ENCODE assay signal across 14 cellular contexts in the genomic region with DNA sequence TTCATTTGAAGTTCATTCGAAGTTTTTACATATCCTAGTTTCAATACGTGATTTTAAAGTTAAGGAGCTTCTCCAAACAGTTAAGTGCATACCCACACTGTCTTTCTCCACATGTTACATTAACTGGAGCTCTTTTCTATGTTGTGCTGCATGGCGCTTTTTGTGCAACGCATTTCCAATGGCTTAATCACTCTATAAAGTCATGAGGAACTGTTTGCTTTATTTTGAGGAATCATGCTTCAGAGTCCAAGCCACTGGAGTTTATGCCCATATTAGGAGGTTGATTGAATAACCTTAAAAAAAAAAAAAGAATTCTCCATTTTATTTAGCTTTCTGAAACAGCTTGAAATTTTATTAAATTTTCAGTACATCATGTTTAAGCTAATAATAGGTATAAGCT.
A peak's percentile ranks its signal among the peaks of the same experiment; 100 is the strongest.
DNase-seq lines count a peak whose midpoint lies in the region; ATAC-seq, FAIRE-seq and TF ChIP-seq lines count a peak whose summit lies in the region.
"Had no signal": no experiment of that assay in that cellular context is flagged by ENCODE, and none has a peak within 500 bp of the region (broad histone marks: within the 10 kb centered on the region; RNA-seq: fewer than 3 reads in every experiment).

No MANE protein-coding gene starts in this region.

- no peak overlapping the region for H3K9ac ChIP-seq in colonic mucosa (ENCODE audit: low read depth in 2 of 2, low read length in 2 of 2)

- CTCF ChIA-PET in A549 (lab: Yijun Ruan, JAX), result interaction anchor here (1.6 kb wide), 1 partner anchor 18 kb away, joined by 4 read pairs; no protein-coding TSS in a partner anchor

- peak overlapping the region; percentile 67 for H3K4me2 ChIP-seq in A549

- H3K27me3 ChIP-seq in colonic mucosa, result no peaks in the 10 kb centered on the region

- WGBS in A549 (ENCODE audit: missing lambda C conversion rate), result 2% methylated on average over 4 of the region's 4 CpGs

- no peak for TF ChIP-seq POLR2A in A549 (IDR thresholded peaks at IDR 0.05; ENCODE audit: low read length)

- H3K4me1 ChIP-seq in A549, result peaks cover 27% of the 10 kb centered on the region
- H3K4me1 ChIP-seq in colonic mucosa, result no peaks in the 10 kb centered on the region

- ATAC-seq in A549 (peak; percentile 98 to 99), HG03045 (IDR thresholded peaks at IDR 0.05; ENCODE audit: unreplicated experiment) (no peak), HG02759 (IDR thresholded peaks at IDR 0.05; ENCODE audit: unreplicated experiment) (no peak)
- ATAC-seq: activated CD4-positive, CD25-positive, alpha-beta regulatory T cell treated with anti-CD3 and anti-CD28 coated beads, Interleukin-2, amount 50 U/mL, for 24 hours; activated T-cell treated with anti-CD3 and anti-CD28 coated beads, Interleukin-2, amount 50 U/mL, for 72 hours; stimulated activated naive CD8-positive, alpha-beta T cell treated with anti-CD3 and anti-CD28 coated beads, Interleukin-15, Interleukin-2, amounts not matched to agents 100 U/mL and 50 U/mL, for 24 hours had no signal

- FAIRE-seq in A549 (lab: Jason Lieb, UNC), result no peak

- POLR2A ChIA-PET in A549 (lab: Yijun Ruan, JAX), result interaction anchor here (0.6 to 1.2 kb wide), 6 partner anchors 16 to 183 kb away, joined by 3 to 5 read pairs (median 3); partner anchors contain the start of gene MBNL1

- no peaks in the 10 kb centered on the region for H3K36me3 ChIP-seq in colonic mucosa

- H3K4me3 ChIP-seq in A549 (no peak overlapping the region), colonic mucosa (no peak overlapping the region)

- DNase-seq in A549 (ENCODE audit: low read depth in 1 of 2, low spot score in 1 of 2), result peak; percentile 21 to 88
- peak; percentile 78 for DNase-seq in HS-27A (ENCODE audit: low read depth)
- peak; percentile 84 for DNase-seq in astrocyte of the hippocampus (ENCODE audit: low read depth, low spot score)
- peak; percentile 53 for DNase-seq in kidney tubule cell (ENCODE audit: low spot score)
- no peak for DNase-seq in colonic mucosa
- DNase-seq in stimulated activated CD4-positive, alpha-beta T cell treated with anti-CD3 and anti-CD28 coated beads, Interleukin-1b, Interleukin-23, amount 100 ng/mL, for 48 hours, result no peak
- DNase-seq: activated T-cell treated with anti-CD3 and anti-CD28 coated beads, Interleukin-2, amount 50 U/mL, for 72 hours; central memory CD4-positive, alpha-beta T cell; nucleus accumbens; SHP77 treated with DMSO at 0.1 percent for 48 hours; stimulated activated naive CD8-positive, alpha-beta T cell treated with anti-CD3 and anti-CD28 coated beads, Interleukin-15, Interleukin-2, amounts not matched to agents 100 U/mL and 50 U/mL, for 24 hours had no signal

- intact Hi-C loops in colonic mucosa (cut with DNase I), result no loop called here

- H3K27ac ChIP-seq in A549 (peak overlapping the region; percentile 40 to 71), colonic mucosa (no peak overlapping the region)

- no peak for TF ChIP-seq EP300 in A549 (IDR thresholded peaks at IDR 0.05)

- no peak for TF ChIP-seq CTCF in A549 (IDR thresholded peaks at IDR 0.05)
- TF ChIP-seq CTCF in colonic mucosa (IDR thresholded peaks at IDR 0.05), result no peak

- H3K9me3 ChIP-seq in A549, result 0 out of 3 replicates have a peak, but pooled peaks cover 5% of the 10 kb centered on the region
- no peaks in the 10 kb centered on the region for H3K9me3 ChIP-seq in colonic mucosa

- TF ChIP-seq RAD21 in A549 (conservative IDR thresholded peaks at IDR 0.05 in 1 of 2, IDR thresholded peaks at IDR 0.05 in 1 of 2), result peak in 1 of 2 experiments; percentile 24; a peak in 1 of 5 replicates

TF ChIP-seq in A549, 52 proteins besides CTCF, POLR2A, EP300 and RAD21 (continues in another document):
- no peak for TF ChIP-seq CBX2 (IDR thresholded peaks at IDR 0.05; ENCODE audit: borderline replicate concordance, low read depth)
- TF ChIP-seq, protein P1, sequence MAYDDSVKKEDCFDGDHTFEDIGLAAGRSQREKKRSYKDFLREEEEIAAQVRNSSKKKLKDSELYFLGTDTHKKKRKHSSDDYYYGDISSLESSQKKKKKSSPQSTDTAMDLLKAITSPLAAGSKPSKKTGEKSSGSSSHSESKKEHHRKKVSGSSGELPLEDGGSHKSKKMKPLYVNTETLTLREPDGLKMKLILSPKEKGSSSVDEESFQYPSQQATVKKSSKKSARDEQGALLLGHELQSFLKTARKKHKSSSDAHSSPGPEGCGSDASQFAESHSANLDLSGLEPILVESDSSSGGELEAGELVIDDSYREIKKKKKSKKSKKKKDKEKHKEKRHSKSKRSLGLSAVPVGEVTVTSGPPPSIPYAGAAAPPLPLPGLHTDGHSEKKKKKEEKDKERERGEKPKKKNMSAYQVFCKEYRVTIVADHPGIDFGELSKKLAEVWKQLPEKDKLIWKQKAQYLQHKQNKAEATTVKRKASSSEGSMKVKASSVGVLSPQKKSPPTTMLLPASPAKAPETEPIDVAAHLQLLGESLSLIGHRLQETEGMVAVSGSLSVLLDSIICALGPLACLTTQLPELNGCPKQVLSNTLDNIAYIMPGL (CRISPR knock-in tag; IDR thresholded peaks at IDR 0.05; ENCODE audit: borderline replicate concordance), result no peak
- TF ChIP-seq RNF2 (IDR thresholded peaks at IDR 0.05; ENCODE audit: borderline replicate concordance, low read depth), result no peak
- TF ChIP-seq ZC3H11A (IDR thresholded peaks at IDR 0.05), result no peak
- no peak for TF ChIP-seq HEYL (CRISPR knock-in tag; IDR thresholded peaks at IDR 0.05)
- 0 out of 2 replicates have a peak, but pooled peaks have one; percentile 33 for TF ChIP-seq MYC (IDR thresholded peaks at IDR 0.05; ENCODE audit: borderline replicate concordance, low read length)
- TF ChIP-seq FOXS1 (CRISPR knock-in tag; IDR thresholded peaks at IDR 0.05), result no peak
- TF ChIP-seq EHMT2 (IDR thresholded peaks at IDR 0.05; ENCODE audit: low read depth), result no peak
- TF ChIP-seq, protein P2, sequence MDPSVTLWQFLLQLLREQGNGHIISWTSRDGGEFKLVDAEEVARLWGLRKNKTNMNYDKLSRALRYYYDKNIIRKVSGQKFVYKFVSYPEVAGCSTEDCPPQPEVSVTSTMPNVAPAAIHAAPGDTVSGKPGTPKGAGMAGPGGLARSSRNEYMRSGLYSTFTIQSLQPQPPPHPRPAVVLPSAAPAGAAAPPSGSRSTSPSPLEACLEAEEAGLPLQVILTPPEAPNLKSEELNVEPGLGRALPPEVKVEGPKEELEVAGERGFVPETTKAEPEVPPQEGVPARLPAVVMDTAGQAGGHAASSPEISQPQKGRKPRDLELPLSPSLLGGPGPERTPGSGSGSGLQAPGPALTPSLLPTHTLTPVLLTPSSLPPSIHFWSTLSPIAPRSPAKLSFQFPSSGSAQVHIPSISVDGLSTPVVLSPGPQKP (IDR thresholded peaks at IDR 0.05; ENCODE audit: low read depth, low read length), result no peak
- no peak for TF ChIP-seq E2F6 (IDR thresholded peaks at IDR 0.05; ENCODE audit: borderline replicate concordance, low read depth)
- TF ChIP-seq NPAS2 (CRISPR knock-in tag; IDR thresholded peaks at IDR 0.05; ENCODE audit: borderline replicate concordance), result no peak
- peak; percentile 15; the same call in 1 of the 3 replicates for TF ChIP-seq SMC3 (IDR thresholded peaks at IDR 0.05)
- no peak for TF ChIP-seq PBX3 (IDR thresholded peaks at IDR 0.05)
- TF ChIP-seq CEBPB (IDR thresholded peaks at IDR 0.05), result peak; percentile 37 to 75; a peak in 2 of 4 replicates
- TF ChIP-seq HOXB5 (CRISPR knock-in tag; IDR thresholded peaks at IDR 0.05), result no peak
- no peak for TF ChIP-seq CHD2 (IDR thresholded peaks at IDR 0.05; ENCODE audit: low read length, partially characterized antibody)
- no peak for TF ChIP-seq GATA3 (IDR thresholded peaks at IDR 0.05; ENCODE audit: borderline replicate concordance)
- no peak for TF ChIP-seq HDAC2 (IDR thresholded peaks at IDR 0.05)
- TF ChIP-seq TP53 (CRISPR knock-in tag; IDR thresholded peaks at IDR 0.05), result no peak
- TF ChIP-seq RARB (CRISPR knock-in tag; IDR thresholded peaks at IDR 0.05), result no peak
- TF ChIP-seq, protein P3, sequence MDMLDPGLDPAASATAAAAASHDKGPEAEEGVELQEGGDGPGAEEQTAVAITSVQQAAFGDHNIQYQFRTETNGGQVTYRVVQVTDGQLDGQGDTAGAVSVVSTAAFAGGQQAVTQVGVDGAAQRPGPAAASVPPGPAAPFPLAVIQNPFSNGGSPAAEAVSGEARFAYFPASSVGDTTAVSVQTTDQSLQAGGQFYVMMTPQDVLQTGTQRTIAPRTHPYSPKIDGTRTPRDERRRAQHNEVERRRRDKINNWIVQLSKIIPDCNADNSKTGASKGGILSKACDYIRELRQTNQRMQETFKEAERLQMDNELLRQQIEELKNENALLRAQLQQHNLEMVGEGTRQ (IDR thresholded peaks at IDR 0.05), result no peak
- no peak for TF ChIP-seq FOSB (CRISPR knock-in tag; IDR thresholded peaks at IDR 0.05)
- TF ChIP-seq JUNB (IDR thresholded peaks at IDR 0.05), result peak; percentile 42
- no peak for TF ChIP-seq HES2 (IDR thresholded peaks at IDR 0.05)
- no peak for TF ChIP-seq EHF (CRISPR knock-in tag; IDR thresholded peaks at IDR 0.05)
- TF ChIP-seq MAX (IDR thresholded peaks at IDR 0.05), result peak; percentile 78
- TF ChIP-seq MAZ (IDR thresholded peaks at IDR 0.05; ENCODE audit: borderline replicate concordance, low read depth, low read length), result no peak

Comparison
In these comparisons a context has a peak if more than half of its experiments do, and no peak if none do; other contexts are left out.
1. ATAC-seq: peak in A549 (2 of 2); none in HG03045 (single experiment) and HG02759 (single experiment).
2. DNase-seq: peak in A549 (2 of 2), HS-27A (single experiment), astrocyte of the hippocampus (single experiment) and kidney tubule cell (single experiment); none in colonic mucosa (single experiment) and stimulated activated CD4-positive, alpha-beta T cell treated with anti-CD3 and anti-CD28 coated beads, Interleukin-1b, Interleukin-23, amount 100 ng/mL, for 48 hours (single experiment).